In the genomic region with DNA sequence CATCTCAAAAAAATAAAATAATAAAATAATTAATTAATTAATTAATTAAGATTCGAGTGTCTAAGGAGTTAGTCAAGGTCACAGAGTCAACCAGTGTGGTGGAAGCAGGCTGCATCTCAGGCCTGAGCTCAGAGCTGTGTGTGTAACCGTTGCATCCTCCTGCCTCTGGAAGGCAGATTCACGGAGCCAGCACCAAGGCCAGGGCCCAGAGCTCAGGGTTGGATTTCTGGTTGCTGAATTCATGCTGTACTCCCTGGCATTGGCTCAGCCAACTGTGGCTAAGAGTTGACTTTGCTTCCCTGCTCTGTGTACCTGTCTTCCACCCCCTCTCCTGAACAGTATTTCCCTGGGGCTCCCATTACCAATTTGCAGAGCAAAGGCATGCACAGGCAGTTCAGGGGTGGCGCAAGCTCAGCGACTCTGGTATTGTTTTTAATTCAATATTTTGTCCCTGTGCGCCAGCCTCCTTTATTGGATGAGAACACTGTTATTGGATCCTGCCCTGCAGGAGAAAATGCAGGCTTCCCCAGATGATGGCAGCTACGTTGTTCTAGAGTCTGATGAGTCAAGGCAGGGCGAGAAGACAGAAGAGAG, we compare ENCODE assay signal across 1 cellular context.
TF ChIP-seq lines count a peak whose summit lies in the region.

No MANE protein-coding gene starts in this region.

TF ChIP-seq in GM23338, 12 proteins besides CTCF, POLR2A, EP300 and RAD21:
- TF ChIP-seq, protein P1, sequence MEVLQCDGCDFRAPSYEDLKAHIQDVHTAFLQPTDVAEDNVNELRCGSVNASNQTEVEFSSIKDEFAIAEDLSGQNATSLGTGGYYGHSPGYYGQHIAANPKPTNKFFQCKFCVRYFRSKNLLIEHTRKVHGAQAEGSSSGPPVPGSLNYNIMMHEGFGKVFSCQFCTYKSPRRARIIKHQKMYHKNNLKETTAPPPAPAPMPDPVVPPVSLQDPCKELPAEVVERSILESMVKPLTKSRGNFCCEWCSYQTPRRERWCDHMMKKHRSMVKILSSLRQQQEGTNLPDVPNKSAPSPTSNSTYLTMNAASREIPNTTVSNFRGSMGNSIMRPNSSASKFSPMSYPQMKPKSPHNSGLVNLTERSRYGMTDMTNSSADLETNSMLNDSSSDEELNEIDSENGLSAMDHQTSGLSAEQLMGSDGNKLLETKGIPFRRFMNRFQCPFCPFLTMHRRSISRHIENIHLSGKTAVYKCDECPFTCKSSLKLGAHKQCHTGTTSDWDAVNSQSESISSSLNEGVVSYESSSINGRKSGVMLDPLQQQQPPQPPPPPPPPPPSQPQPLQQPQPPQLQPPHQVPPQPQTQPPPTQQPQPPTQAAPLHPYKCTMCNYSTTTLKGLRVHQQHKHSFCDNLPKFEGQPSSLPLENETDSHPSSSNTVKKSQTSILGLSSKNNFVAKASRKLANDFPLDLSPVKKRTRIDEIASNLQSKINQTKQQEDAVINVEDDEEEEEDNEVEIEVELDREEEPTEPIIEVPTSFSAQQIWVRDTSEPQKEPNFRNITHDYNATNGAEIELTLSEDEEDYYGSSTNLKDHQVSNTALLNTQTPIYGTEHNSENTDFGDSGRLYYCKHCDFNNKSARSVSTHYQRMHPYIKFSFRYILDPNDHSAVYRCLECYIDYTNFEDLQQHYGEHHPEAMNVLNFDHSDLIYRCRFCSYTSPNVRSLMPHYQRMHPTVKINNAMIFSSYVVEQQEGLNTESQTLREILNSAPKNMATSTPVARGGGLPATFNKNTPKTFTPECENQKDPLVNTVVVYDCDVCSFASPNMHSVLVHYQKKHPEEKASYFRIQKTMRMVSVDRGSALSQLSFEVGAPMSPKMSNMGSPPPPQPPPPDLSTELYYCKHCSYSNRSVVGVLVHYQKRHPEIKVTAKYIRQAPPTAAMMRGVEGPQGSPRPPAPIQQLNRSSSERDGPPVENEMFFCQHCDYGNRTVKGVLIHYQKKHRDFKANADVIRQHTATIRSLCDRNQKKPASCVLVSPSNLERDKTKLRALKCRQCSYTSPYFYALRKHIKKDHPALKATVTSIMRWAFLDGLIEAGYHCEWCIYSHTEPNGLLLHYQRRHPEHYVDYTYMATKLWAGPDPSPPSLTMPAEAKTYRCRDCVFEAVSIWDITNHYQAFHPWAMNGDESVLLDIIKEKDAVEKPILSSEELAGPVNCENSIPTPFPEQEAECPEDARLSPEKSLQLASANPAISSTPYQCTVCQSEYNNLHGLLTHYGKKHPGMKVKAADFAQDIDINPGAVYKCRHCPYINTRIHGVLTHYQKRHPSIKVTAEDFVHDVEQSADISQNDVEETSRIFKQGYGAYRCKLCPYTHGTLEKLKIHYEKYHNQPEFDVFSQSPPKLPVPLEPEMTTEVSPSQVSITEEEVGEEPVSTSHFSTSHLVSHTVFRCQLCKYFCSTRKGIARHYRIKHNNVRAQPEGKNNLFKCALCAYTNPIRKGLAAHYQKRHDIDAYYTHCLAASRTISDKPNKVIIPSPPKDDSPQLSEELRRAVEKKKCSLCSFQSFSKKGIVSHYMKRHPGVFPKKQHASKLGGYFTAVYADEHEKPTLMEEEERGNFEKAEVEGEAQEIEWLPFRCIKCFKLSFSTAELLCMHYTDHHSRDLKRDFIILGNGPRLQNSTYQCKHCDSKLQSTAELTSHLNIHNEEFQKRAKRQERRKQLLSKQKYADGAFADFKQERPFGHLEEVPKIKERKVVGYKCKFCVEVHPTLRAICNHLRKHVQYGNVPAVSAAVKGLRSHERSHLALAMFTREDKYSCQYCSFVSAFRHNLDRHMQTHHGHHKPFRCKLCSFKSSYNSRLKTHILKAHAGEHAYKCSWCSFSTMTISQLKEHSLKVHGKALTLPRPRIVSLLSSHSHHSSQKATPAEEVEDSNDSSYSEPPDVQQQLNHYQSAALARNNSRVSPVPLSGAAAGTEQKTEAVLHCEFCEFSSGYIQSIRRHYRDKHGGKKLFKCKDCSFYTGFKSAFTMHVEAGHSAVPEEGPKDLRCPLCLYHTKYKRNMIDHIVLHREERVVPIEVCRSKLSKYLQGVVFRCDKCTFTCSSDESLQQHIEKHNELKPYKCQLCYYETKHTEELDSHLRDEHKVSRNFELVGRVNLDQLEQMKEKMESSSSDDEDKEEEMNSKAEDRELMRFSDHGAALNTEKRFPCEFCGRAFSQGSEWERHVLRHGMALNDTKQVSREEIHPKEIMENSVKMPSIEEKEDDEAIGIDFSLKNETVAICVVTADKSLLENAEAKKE (CRISPR knock-in tag; IDR thresholded peaks at IDR 0.05): no peak
- TF ChIP-seq STAT1 (IDR thresholded peaks at IDR 0.05; ENCODE audit: unreplicated experiment): no peak
- TF ChIP-seq, protein P2, sequence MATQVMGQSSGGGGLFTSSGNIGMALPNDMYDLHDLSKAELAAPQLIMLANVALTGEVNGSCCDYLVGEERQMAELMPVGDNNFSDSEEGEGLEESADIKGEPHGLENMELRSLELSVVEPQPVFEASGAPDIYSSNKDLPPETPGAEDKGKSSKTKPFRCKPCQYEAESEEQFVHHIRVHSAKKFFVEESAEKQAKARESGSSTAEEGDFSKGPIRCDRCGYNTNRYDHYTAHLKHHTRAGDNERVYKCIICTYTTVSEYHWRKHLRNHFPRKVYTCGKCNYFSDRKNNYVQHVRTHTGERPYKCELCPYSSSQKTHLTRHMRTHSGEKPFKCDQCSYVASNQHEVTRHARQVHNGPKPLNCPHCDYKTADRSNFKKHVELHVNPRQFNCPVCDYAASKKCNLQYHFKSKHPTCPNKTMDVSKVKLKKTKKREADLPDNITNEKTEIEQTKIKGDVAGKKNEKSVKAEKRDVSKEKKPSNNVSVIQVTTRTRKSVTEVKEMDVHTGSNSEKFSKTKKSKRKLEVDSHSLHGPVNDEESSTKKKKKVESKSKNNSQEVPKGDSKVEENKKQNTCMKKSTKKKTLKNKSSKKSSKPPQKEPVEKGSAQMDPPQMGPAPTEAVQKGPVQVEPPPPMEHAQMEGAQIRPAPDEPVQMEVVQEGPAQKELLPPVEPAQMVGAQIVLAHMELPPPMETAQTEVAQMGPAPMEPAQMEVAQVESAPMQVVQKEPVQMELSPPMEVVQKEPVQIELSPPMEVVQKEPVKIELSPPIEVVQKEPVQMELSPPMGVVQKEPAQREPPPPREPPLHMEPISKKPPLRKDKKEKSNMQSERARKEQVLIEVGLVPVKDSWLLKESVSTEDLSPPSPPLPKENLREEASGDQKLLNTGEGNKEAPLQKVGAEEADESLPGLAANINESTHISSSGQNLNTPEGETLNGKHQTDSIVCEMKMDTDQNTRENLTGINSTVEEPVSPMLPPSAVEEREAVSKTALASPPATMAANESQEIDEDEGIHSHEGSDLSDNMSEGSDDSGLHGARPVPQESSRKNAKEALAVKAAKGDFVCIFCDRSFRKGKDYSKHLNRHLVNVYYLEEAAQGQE (IDR thresholded peaks at IDR 0.05; ENCODE audit: unreplicated experiment): peak; percentile 59
- no peak for TF ChIP-seq NANOG (IDR thresholded peaks at IDR 0.05; ENCODE audit: borderline replicate concordance)
- TF ChIP-seq POLR2AphosphoS5 (IDR thresholded peaks at IDR 0.05; ENCODE audit: low read depth): no peak
- no peak for TF ChIP-seq ZNF331 (CRISPR knock-in tag; IDR thresholded peaks at IDR 0.05; ENCODE audit: low read depth)
TF ChIP-seq in GM23338: peak in this region for 1.
